ENCODE assay signal across 1 cellular context in genomic region chr4:25702848-25703247, GRCh38.
TF ChIP-seq lines count a peak whose summit lies in the region.

No MANE protein-coding gene starts in this region.

TF ChIP-seq in H1, 55 proteins besides CTCF, POLR2A, EP300 and RAD21 (continued from another document):
- TF ChIP-seq CEBPB (IDR thresholded peaks at IDR 0.05; ENCODE audit: low read depth, low read length): no peak
- TF ChIP-seq RXRA (IDR thresholded peaks at IDR 0.05; ENCODE audit: insufficient read depth, low read depth, low read length): no peak
- no peak for TF ChIP-seq RNF2 (IDR thresholded peaks at IDR 0.05; ENCODE audit: borderline replicate concordance, low read depth, low read length, missing control alignments, poor library complexity, severe bottlenecking)
- no peak for TF ChIP-seq CHD7 (IDR thresholded peaks at IDR 0.05; ENCODE audit: insufficient replicate concordance, low read length)
- no peak for TF ChIP-seq TAF7 (optimal IDR thresholded peaks at IDR 0.05; ENCODE audit: borderline replicate concordance, low read depth, low read length)
- TF ChIP-seq SP2 (IDR thresholded peaks at IDR 0.05; ENCODE audit: low read length): no peak
- no peak for TF ChIP-seq CHD2 (IDR thresholded peaks at IDR 0.05; ENCODE audit: low read length)
